Comparison of ENCODE assay signal across 10 cellular contexts in genomic region chr5:14445581-14446290, GRCh38.
DNase-seq lines count a peak whose midpoint lies in the region; ATAC-seq and TF ChIP-seq lines count a peak whose summit lies in the region.
"Had no signal": no experiment of that assay in that cellular context is flagged by ENCODE, and none has a peak within 500 bp of the region (broad histone marks: within the 10 kb centered on the region; RNA-seq: fewer than 3 reads in every experiment).

No MANE protein-coding gene starts in this region.

- H3K9ac ChIP-seq in adipocyte (ENCODE audit: low read length) (peak overlapping the region; percentile 44), smooth muscle cell (ENCODE audit: low read depth) (peak overlapping the region; percentile 42)

- H3K4me1 ChIP-seq in adipocyte (ENCODE audit: control insufficient read depth, insufficient read depth, low read length), result peaks cover 92% of the 10 kb centered on the region
- peaks cover 0 to 68% of the 10 kb centered on the region in 2 donors for H3K4me1 ChIP-seq in right atrium auricular region
- H3K4me1 ChIP-seq in smooth muscle cell (ENCODE audit: low read depth), result peaks cover 39% of the 10 kb centered on the region

- peaks cover 36% of the 10 kb centered on the region for H3F3A ChIP-seq in smooth muscle cell (ENCODE audit: low read depth)

- H3K9me3 ChIP-seq in adipocyte (ENCODE audit: control insufficient read depth, low read length) (no peaks in the 10 kb centered on the region), right atrium auricular region (no peaks in the 10 kb centered on the region), smooth muscle cell (replicated peaks; ENCODE audit: low read depth) (no peaks in the 10 kb centered on the region)
- H3K9me3 ChIP-seq: neutrophil had no signal

- WGBS in smooth muscle cell (ENCODE audit: low lambda C conversion rate), result 21% methylated on average over 15 of the region's 15 CpGs

- peak overlapping the region; percentile 66 for H3K4me2 ChIP-seq in smooth muscle cell

- ATAC-seq in HG03460 (IDR thresholded peaks at IDR 0.05; ENCODE audit: unreplicated experiment), result no peak
- no peak for ATAC-seq in HG03039 (IDR thresholded peaks at IDR 0.05; ENCODE audit: unreplicated experiment)

- peaks cover 31 to 34% of the 10 kb centered on the region in 2 donors for H3K36me3 Mint-ChIP-seq in CD14-positive monocyte

- peak overlapping the region in 2 of 7 donors; percentile 4 to 12 for H3K27ac Mint-ChIP-seq in CD14-positive monocyte

- no peaks in the 10 kb centered on the region for H3K9me3 Mint-ChIP-seq in CD14-positive monocyte
- H3K9me3 Mint-ChIP-seq: central memory CD8-positive, alpha-beta T cell had no signal

- H3K27me3 Mint-ChIP-seq in CD14-positive monocyte (ENCODE audit: low read depth in 3 of 3), result no peaks in the 10 kb centered on the region

- peaks cover 4% of the 10 kb centered on the region for H3K79me2 ChIP-seq in smooth muscle cell (ENCODE audit: low read depth)

- no peak for TF ChIP-seq CTCF in right atrium auricular region (IDR thresholded peaks at IDR 0.05)
- TF ChIP-seq CTCF in smooth muscle cell (IDR thresholded peaks at IDR 0.05; ENCODE audit: borderline replicate concordance, insufficient read depth, poor library complexity, severe bottlenecking), result no peak
- TF ChIP-seq CTCF in CD14-positive monocyte (IDR thresholded peaks at IDR 0.05), result no peak

- H3K27me3 ChIP-seq in adipocyte (replicated peaks; ENCODE audit: control insufficient read depth, insufficient read depth, low read length), result no peaks in the 10 kb centered on the region
- no peaks in the 10 kb centered on the region for H3K27me3 ChIP-seq in right atrium auricular region
- no peaks in the 10 kb centered on the region for H3K27me3 ChIP-seq in smooth muscle cell (ENCODE audit: low read depth)
- H3K27me3 ChIP-seq: neutrophil had no signal

- H2AFZ ChIP-seq in smooth muscle cell (ENCODE audit: low read depth), result no peak overlapping the region

- intact Hi-C loops in CD14-positive monocyte (cut with micrococcal nuclease), result no loop called here

- DNase-seq in NCI-H146 treated with DMSO at 0.1 percent for 48 hours (lab: John Stamatoyannopoulos, UW; ENCODE audit: unreplicated experiment), result peak; percentile 78
- DNase-seq in adipocyte (ENCODE audit: low read depth), result peak; percentile 52
- no peak for DNase-seq in right atrium auricular region (ENCODE audit: low spot score)
- no peak for DNase-seq in smooth muscle cell (lab: John Stamatoyannopoulos, UW; ENCODE audit: unreplicated experiment)
- DNase-seq in CD14-positive monocyte (ENCODE audit: low spot score), result no peak
- no peak for DNase-seq in HuH-7 (ENCODE audit: low spot score)

- no peak overlapping the region for H3K4me3 Mint-ChIP-seq in CD14-positive monocyte
- H3K4me3 Mint-ChIP-seq: central memory CD8-positive, alpha-beta T cell had no signal

- H3K4me1 Mint-ChIP-seq in CD14-positive monocyte, result peaks cover 17% of the 10 kb centered on the region

- H3K36me3 ChIP-seq in adipocyte (ENCODE audit: control insufficient read depth, insufficient read depth, low read length, severe bottlenecking), result peaks cover 3% of the 10 kb centered on the region
- H3K36me3 ChIP-seq in right atrium auricular region, result no peaks in the 10 kb centered on the region
- H3K36me3 ChIP-seq in smooth muscle cell (ENCODE audit: low read depth), result no peaks in the 10 kb centered on the region
- H3K36me3 ChIP-seq: neutrophil had no signal

- H3K27ac ChIP-seq in right atrium auricular region (peak overlapping the region; percentile 15 to 46), smooth muscle cell (ENCODE audit: low read depth) (peak overlapping the region; percentile 62)
- H3K27ac ChIP-seq: neutrophil had no signal

- peaks cover 52% of the 10 kb centered on the region for H4K20me1 ChIP-seq in smooth muscle cell (ENCODE audit: low read depth)

- H3K4me3 ChIP-seq in adipocyte (ENCODE audit: low read length) (peak overlapping the region; percentile 49), right atrium auricular region (no peak overlapping the region), smooth muscle cell (no peak overlapping the region)

Comparison
In these comparisons a context has a peak if more than half of its experiments do, and no peak if none do; other contexts are left out.
1. DNase-seq: peak in NCI-H146 treated with DMSO at 0.1 percent for 48 hours (single experiment) and adipocyte (single experiment); none in right atrium auricular region (single experiment), smooth muscle cell (single experiment), CD14-positive monocyte (single experiment) and HuH-7 (single experiment).